Comparison of ENCODE assay signal across 27 cellular contexts in the genomic region with DNA sequence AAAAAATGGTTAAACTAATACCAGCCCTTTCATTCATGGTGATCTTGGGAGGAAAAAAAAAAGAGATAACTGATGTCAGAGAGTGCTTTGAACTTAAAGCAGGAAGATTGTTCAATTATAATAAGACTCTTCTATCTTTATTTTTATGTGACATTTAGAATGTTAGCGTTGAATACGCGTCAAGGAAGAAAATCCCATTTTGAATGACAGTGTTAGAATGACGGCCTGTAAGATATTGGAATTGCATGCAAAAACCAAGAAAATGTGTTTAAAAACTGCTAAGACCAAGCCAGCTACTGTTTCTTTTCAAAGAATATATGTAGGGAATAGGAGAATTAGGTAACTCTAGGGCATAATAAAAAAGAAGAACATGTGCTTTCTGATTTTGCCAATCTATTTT.
"Had no signal": no experiment of that assay in that cellular context is flagged by ENCODE, and none has a peak within 500 bp of the region (broad histone marks: within the 10 kb centered on the region; RNA-seq: fewer than 3 reads in every experiment).

No MANE protein-coding gene starts in this region.

- H3K27me3 ChIP-seq: right atrium auricular region, right lobe of liver, tibial nerve, uterus had no signal

- H3K27ac Mint-ChIP-seq: memory B cell; natural killer cell treated with Interleukin-12 subunit alpha and Interleukin-12 subunit beta and Interleukin-15 and Interleukin-18, amount 100 ng/mL, for 72 hours; stimulated activated memory B cell treated with anti-CD40 and anti-IgM and Interleukin-4, amounts not matched to agents 10 μg/mL and 1 μg/mL and 100 μg/mL, for 72 hours; stimulated activated naive CD8-positive, alpha-beta T cell treated with anti-CD3 and anti-CD28 coated beads, Interleukin-15, amount 100 ng/mL, for 72 hours; type B pancreatic cell had no signal

- H3K79me2 ChIP-seq: parathyroid adenoma had no signal

- H3K4me2 ChIP-seq: smooth muscle cell had no signal

- H3K9me3 ChIP-seq: left ventricle myocardium inferior, mucosa of descending colon, right atrium auricular region, right lobe of liver, tibial nerve, uterus had no signal

- H3K9ac ChIP-seq: parathyroid adenoma had no signal

- DNase-seq: hippocampal formation; kidney; left colon; left ventricle myocardium inferior; midbrain; mucosa of descending colon; naive thymus-derived CD4-positive, alpha-beta T cell; nucleus accumbens; right lobe of liver; stimulated activated CD4-positive, alpha-beta T cell treated with anti-CD3 and anti-CD28 coated beads, Interleukin-1b, Interleukin-23, amount 100 ng/mL, for 48 hours; stimulated activated CD4-positive, alpha-beta T cell treated with anti-CD3 and anti-CD28 coated beads, Interleukin-2, amount 100 ng/mL, for 48 hours; stimulated activated CD4-positive, alpha-beta T cell treated with anti-CD3 and anti-CD28 coated beads, Interleukin-4, amount 100 ng/mL, for 4 hours; stimulated activated CD8-positive, alpha-beta memory T cell treated with anti-CD3 and anti-CD28 coated beads, Interleukin-4, amount 100 ng/mL, for 48 hours; stimulated activated naive CD4-positive, alpha-beta T cell treated with Interleukin-2 at 50 U/mL for 16 hours; stimulated activated naive CD8-positive, alpha-beta T cell treated with anti-CD3 and anti-CD28 coated beads, Interleukin-15, amount 100 ng/mL, for 72 hours; substantia nigra; uterus had no signal

- H3K27me3 Mint-ChIP-seq: memory B cell; naive thymus-derived CD4-positive, alpha-beta T cell; natural killer cell treated with Interleukin-12 subunit alpha and Interleukin-12 subunit beta and Interleukin-15 and Interleukin-18, amount 100 ng/mL, for 72 hours; stimulated activated memory B cell treated with anti-CD40 and anti-IgM and Interleukin-4, amounts not matched to agents 10 μg/mL and 1 μg/mL and 100 μg/mL, for 72 hours; stimulated activated naive CD8-positive, alpha-beta T cell treated with anti-CD3 and anti-CD28 coated beads, Interleukin-15, amount 100 ng/mL, for 72 hours; type B pancreatic cell had no signal

- H2AFZ ChIP-seq: parathyroid adenoma had no signal

- H3K4me1 Mint-ChIP-seq: stimulated activated memory B cell treated with anti-CD40 and anti-IgM and Interleukin-4, amounts not matched to agents 10 μg/mL and 1 μg/mL and 100 μg/mL, for 72 hours had no signal

- H3K4me3 ChIP-seq: left ventricle myocardium inferior, lung, mucosa of descending colon, right atrium auricular region, right lobe of liver, smooth muscle cell, tibial nerve, uterus had no signal

- FAIRE-seq: kidney had no signal

- H3K4me3 Mint-ChIP-seq: memory B cell; naive thymus-derived CD4-positive, alpha-beta T cell; natural killer cell treated with Interleukin-12 subunit alpha and Interleukin-12 subunit beta and Interleukin-15 and Interleukin-18, amount 100 ng/mL, for 72 hours; neural crest cell; stimulated activated memory B cell treated with anti-CD40 and anti-IgM and Interleukin-4, amounts not matched to agents 10 μg/mL and 1 μg/mL and 100 μg/mL, for 72 hours; stimulated activated naive CD8-positive, alpha-beta T cell treated with anti-CD3 and anti-CD28 coated beads, Interleukin-15, amount 100 ng/mL, for 72 hours; type B pancreatic cell had no signal

- ATAC-seq: left colon; mucosa of descending colon; naive thymus-derived CD4-positive, alpha-beta T cell; natural killer cell treated with Interleukin-12 subunit alpha and Interleukin-12 subunit beta and Interleukin-15 and Interleukin-18, amount 100 ng/mL, for 72 hours; right lobe of liver; stimulated activated memory B cell treated with anti-CD40 and anti-IgM and Interleukin-4, amounts not matched to agents 10 μg/mL and 1 μg/mL and 100 μg/mL, for 72 hours; stimulated activated naive CD8-positive, alpha-beta T cell treated with anti-CD3 and anti-CD28 coated beads, Interleukin-15, amount 100 ng/mL, for 72 hours had no signal

- H3K4me1 ChIP-seq: left ventricle myocardium inferior, parathyroid adenoma, right lobe of liver, uterus had no signal

- H3K27ac ChIP-seq: left ventricle myocardium inferior, parathyroid adenoma, right atrium auricular region, right lobe of liver, tibial nerve, uterus had no signal

- H3K36me3 Mint-ChIP-seq: memory B cell; natural killer cell treated with Interleukin-12 subunit alpha and Interleukin-12 subunit beta and Interleukin-15 and Interleukin-18, amount 100 ng/mL, for 72 hours; stimulated activated memory B cell treated with anti-CD40 and anti-IgM and Interleukin-4, amounts not matched to agents 10 μg/mL and 1 μg/mL and 100 μg/mL, for 72 hours; type B pancreatic cell had no signal

- H3K36me3 ChIP-seq: left ventricle myocardium inferior, right atrium auricular region, right lobe of liver, tibial nerve, uterus had no signal

- H3K9me3 Mint-ChIP-seq: memory B cell; naive thymus-derived CD4-positive, alpha-beta T cell; natural killer cell treated with Interleukin-12 subunit alpha and Interleukin-12 subunit beta and Interleukin-15 and Interleukin-18, amount 100 ng/mL, for 72 hours; neural crest cell; stimulated activated memory B cell treated with anti-CD40 and anti-IgM and Interleukin-4, amounts not matched to agents 10 μg/mL and 1 μg/mL and 100 μg/mL, for 72 hours; stimulated activated naive CD8-positive, alpha-beta T cell treated with anti-CD3 and anti-CD28 coated beads, Interleukin-15, amount 100 ng/mL, for 72 hours; type B pancreatic cell had no signal
